Comparison of ENCODE assay signal across 8 cellular contexts in the genomic region with DNA sequence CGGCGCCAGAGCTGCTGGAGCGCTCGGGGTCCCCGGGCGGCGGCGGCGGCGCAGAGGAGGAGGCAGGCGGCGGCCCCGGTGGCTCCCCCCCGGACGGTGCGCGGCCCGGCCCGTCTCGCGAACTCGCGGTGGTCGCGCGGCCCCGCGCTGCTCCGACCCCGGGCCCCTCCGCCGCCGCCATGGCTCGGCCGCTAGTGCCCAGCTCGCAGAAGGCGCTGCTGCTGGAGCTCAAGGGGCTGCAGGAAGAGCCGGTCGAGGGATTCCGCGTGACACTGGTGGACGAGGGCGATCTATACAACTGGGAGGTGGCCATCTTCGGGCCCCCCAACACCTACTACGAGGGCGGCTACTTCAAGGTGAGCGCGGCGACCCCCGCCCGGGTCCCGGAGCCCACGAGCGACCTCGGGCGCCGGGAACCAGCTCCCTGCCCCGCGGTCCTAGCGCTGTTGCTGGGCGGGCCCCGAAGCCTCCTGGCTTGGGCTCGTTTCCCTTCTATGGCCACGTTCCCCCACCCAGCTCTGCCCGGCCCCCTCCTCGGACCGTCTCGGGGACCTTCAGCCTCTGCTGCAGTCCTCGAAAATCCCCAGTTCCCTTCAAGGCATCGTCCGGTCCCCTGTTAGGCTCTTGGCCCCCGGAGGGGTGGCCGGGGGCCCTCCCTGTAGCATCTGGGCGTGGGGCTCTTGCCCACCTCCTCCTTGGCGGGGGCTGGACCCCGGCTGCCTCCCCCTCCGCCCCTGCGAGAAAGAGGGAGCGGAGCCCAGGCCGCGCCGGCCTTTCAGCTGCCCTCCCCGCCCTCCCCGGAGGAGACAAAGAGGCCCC. TPM values are rescaled to one million over a fixed set of nuclear protein-coding genes. Genes with fewer than 3 reads are reported as not detected.
DNase-seq lines count a peak whose midpoint lies in the region; ATAC-seq, FAIRE-seq and TF ChIP-seq lines count a peak whose summit lies in the region.

CDC34 (plus strand) TSS at position 8 of the 819 bp plus-strand sequence; CDS start at position 180, 172 bp downstream.

- intact Hi-C loops in activated CD8-positive, alpha-beta T cell treated with anti-CD3 and anti-CD28 coated beads for 36 hours (cut with micrococcal nuclease): no loop called here
- intact Hi-C loops in Right ventricle myocardium inferior (cut with DNase I): loop anchor here (2.0 to 5.0 kb wide), 3 partner anchors 25 to 100 kb away; partner anchors contain the start of genes BSG, POLRMT and TPGS1
- intact Hi-C loops in prostate gland (cut with DNase I): loop anchor here (5.0 kb wide), 1 partner anchor 40 kb away; the partner anchor contains the start of gene BSG

- TF ChIP-seq POLR2A in A549 (IDR thresholded peaks at IDR 0.05; ENCODE audit: low read length) (peak; percentile 47), prostate gland (IDR thresholded peaks at IDR 0.05) (no peak)

- H3K27me3 ChIP-seq in prostate gland (replicated peaks; ENCODE audit: insufficient read depth): no peaks in the 10 kb centered on the region

- WGBS in A549 (ENCODE audit: missing lambda C conversion rate): 0% methylated on average over 7 of the region's 84 CpGs
- under 1% methylated on average over 39 of the region's 84 CpGs for whole genome bisulfite sequencing in prostate gland

- peak within 1 kb of the TSS; percentile 96 for H3K4me2 ChIP-seq in A549

- CTCF ChIA-PET in A549 (lab: Yijun Ruan, JAX): interaction anchor here (1.0 to 2.8 kb wide), 15 partner anchors 8 to 54 kb away, joined by 3 to 16 read pairs (median 6); partner anchors contain the start of genes BSG, GZMM and TPGS1
- CTCF ChIA-PET in activated CD8-positive, alpha-beta T cell treated with anti-CD3 and anti-CD28 coated beads for 36 hours (lab: Charles Lee): interaction anchor here (0.9 to 4.0 kb wide), 13 partner anchors 10 to 102 kb away, joined by 3 to 45 read pairs (median 5); partner anchors contain the start of genes BSG, POLRMT and TPGS1

- TF ChIP-seq EP300 in A549 (IDR thresholded peaks at IDR 0.05): no peak

- H3K4me3 Mint-ChIP-seq in activated CD8-positive, alpha-beta T cell treated with anti-CD3 and anti-CD28 coated beads for 36 hours: peak within 1 kb of the TSS; percentile 87

- peaks cover 5 to 9% of the 10 kb centered on the region in 2 donors for H3K36me3 ChIP-seq in prostate gland

- TF ChIP-seq CTCF in A549 (IDR thresholded peaks at IDR 0.05): no peak
- TF ChIP-seq CTCF in activated CD8-positive, alpha-beta T cell treated with anti-CD3 and anti-CD28 coated beads for 36 hours (IDR thresholded peaks at IDR 0.05): no peak
- no peak for TF ChIP-seq CTCF in prostate gland (IDR thresholded peaks at IDR 0.05)

- peak within 1 kb of the TSS; percentile 87 for H3K4me3 ChIP-seq in A549
- H3K4me3 ChIP-seq in prostate gland: peak within 1 kb of the TSS; percentile 82 to 98

- FAIRE-seq in A549 (lab: Jason Lieb, UNC): no peak

- TF ChIP-seq RAD21 in A549 (conservative IDR thresholded peaks at IDR 0.05 in 1 of 2, IDR thresholded peaks at IDR 0.05 in 1 of 2): no peak

- H3K9me3 ChIP-seq in A549 (no peaks in the 10 kb centered on the region), prostate gland (no peaks in the 10 kb centered on the region)

- H3K27ac ChIP-seq in A549 (peak within 1 kb of the TSS; percentile 98 to 100), prostate gland (peak within 1 kb of the TSS; percentile 91 to 96)

- peak; percentile 23 to 25; a peak in 5 of 6 replicates for ATAC-seq in A549
- peak; percentile 14 for ATAC-seq in GM18520 (IDR thresholded peaks at IDR 0.05; ENCODE audit: unreplicated experiment)
- peak; percentile 11 for ATAC-seq in HG03159 (IDR thresholded peaks at IDR 0.05; ENCODE audit: unreplicated experiment)
- ATAC-seq in activated CD8-positive, alpha-beta T cell treated with anti-CD3 and anti-CD28 coated beads for 36 hours: peak; percentile 22
- peak; percentile 14 for ATAC-seq in Right ventricle myocardium inferior

- DNase-seq in A549 (ENCODE audit: low read depth in 1 of 2, low spot score in 1 of 2) (no peak), Right ventricle myocardium inferior (ENCODE audit: missing footprints) (no peak), prostate gland (ENCODE audit: low spot score) (no peak), NCI-H345 (lab: John Stamatoyannopoulos, UW) (no peak), D341Med (ENCODE audit: low spot score) (no peak)
- no peak for DNase-seq in activated CD8-positive, alpha-beta T cell treated with anti-CD3 and anti-CD28 coated beads for 36 hours

- POLR2A ChIA-PET in A549 (lab: Yijun Ruan, JAX): interaction anchor here (0.6 to 2.0 kb wide), 5 partner anchors 21 to 62 kb away, joined by 3 to 7 read pairs (median 5); partner anchors contain the start of genes BSG and TPGS1
- POLR2A ChIA-PET in activated CD8-positive, alpha-beta T cell treated with anti-CD3 and anti-CD28 coated beads for 36 hours (lab: Charles Lee): interaction anchor here (0.5 to 2.6 kb wide), 6 partner anchors 11 to 1731 kb away, joined by 3 to 20 read pairs (median 6); partner anchors contain the start of gene BSG

- peaks cover 20% of the 10 kb centered on the region for H3K4me1 Mint-ChIP-seq in activated CD8-positive, alpha-beta T cell treated with anti-CD3 and anti-CD28 coated beads for 36 hours (ENCODE audit: low read depth)

- H3K36me3 Mint-ChIP-seq in activated CD8-positive, alpha-beta T cell treated with anti-CD3 and anti-CD28 coated beads for 36 hours (ENCODE audit: low read depth): no peaks in the 10 kb centered on the region

- no peaks in the 10 kb centered on the region for H3K27me3 Mint-ChIP-seq in activated CD8-positive, alpha-beta T cell treated with anti-CD3 and anti-CD28 coated beads for 36 hours

- peak within 1 kb of the TSS; percentile 88 for H3K27ac Mint-ChIP-seq in activated CD8-positive, alpha-beta T cell treated with anti-CD3 and anti-CD28 coated beads for 36 hours

- peaks cover 34% of the 10 kb centered on the region for H3K4me1 ChIP-seq in A549
- peaks cover 9% of the 10 kb centered on the region for H3K4me1 ChIP-seq in prostate gland (replicated peaks)

- H3K9me3 Mint-ChIP-seq in activated CD8-positive, alpha-beta T cell treated with anti-CD3 and anti-CD28 coated beads for 36 hours: no peaks in the 10 kb centered on the region

TF ChIP-seq in A549, 52 proteins besides CTCF, POLR2A, EP300 and RAD21:
- 0 out of 5 replicates have a peak, but pooled peaks of 1 of the 2 experiments have one; percentile 36 for TF ChIP-seq JUN (IDR thresholded peaks at IDR 0.05)
- TF ChIP-seq, protein P1, sequence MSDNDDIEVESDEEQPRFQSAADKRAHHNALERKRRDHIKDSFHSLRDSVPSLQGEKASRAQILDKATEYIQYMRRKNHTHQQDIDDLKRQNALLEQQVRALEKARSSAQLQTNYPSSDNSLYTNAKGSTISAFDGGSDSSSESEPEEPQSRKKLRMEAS (IDR thresholded peaks at IDR 0.05): no peak

RNA-seq across cellular contexts. Expression of gene CDC34, which starts in this region (rescaled TPM):
- 36.9 and 37.4 TPM in 2 replicates for polyA plus RNA-seq in A549 (2011; rRNA removed)
- polyA plus RNA-seq in A549 (2012; cell fraction: cytosol; rRNA removed): 82.8 and 83.4 TPM in 2 replicates
- polyA plus RNA-seq in A549 (2012; cell fraction: nucleus; rRNA removed): 84.9 and 93.6 TPM in 2 replicates
- 56.3 to 62.6 TPM (median 57.6 TPM) in 3 replicates for polyA plus RNA-seq in A549 (2017; fragmentation: RNase III; extraction: RNeasy Plus Mini Kit Qiagen cat#74134 plus additional on column Dnase treatment)
- 29.1 and 29.2 TPM in 2 replicates for polyA minus RNA-seq in A549 (2011; rRNA and poly(A)+ RNA removed)
- total RNA-seq in activated CD8-positive, alpha-beta T cell treated with anti-CD3 and anti-CD28 coated beads for 36 hours: 10 to 100 TPM; 38.1 to 43.7 TPM
- 109 TPM for total RNA-seq in Right ventricle myocardium inferior
- total RNA-seq in prostate gland: 100 to 1,000 TPM in 1 of 2 donors, 10 to 100 TPM in 1; 93.4 to 159 TPM
